ENCODE assay signal across 10 cellular contexts in genomic region chr2:86790134-86790827, GRCh38. TPM values are rescaled to one million over a fixed set of nuclear protein-coding genes. Genes with fewer than 3 reads are reported as not detected.
DNase-seq lines count a peak whose midpoint lies in the region; ATAC-seq and TF ChIP-seq lines count a peak whose summit lies in the region.
"Had no signal": no experiment of that assay in that cellular context is flagged by ENCODE, and none has a peak within 500 bp of the region (broad histone marks: within the 10 kb centered on the region; RNA-seq: fewer than 3 reads in every experiment).

No MANE protein-coding gene starts in this region.

- H3K4me3 Mint-ChIP-seq in activated naive CD4-positive, alpha-beta T cell treated with anti-CD3 and anti-CD28 coated beads, Interleukin-2, amount 50 U/mL, for 24 hours: peak overlapping the region; percentile 87
- H3K4me3 Mint-ChIP-seq in activated T-helper 17 cell treated with anti-CD3 and anti-CD28 coated beads, Interleukin-2, amount 50 U/mL, for 72 hours: peak overlapping the region; percentile 76

- no peak overlapping the region for H3K27ac Mint-ChIP-seq in activated naive CD4-positive, alpha-beta T cell treated with anti-CD3 and anti-CD28 coated beads, Interleukin-2, amount 50 U/mL, for 24 hours
- H3K27ac Mint-ChIP-seq in activated T-helper 17 cell treated with anti-CD3 and anti-CD28 coated beads, Interleukin-2, amount 50 U/mL, for 72 hours: no peak overlapping the region

- H3K9me3 ChIP-seq in left lung: no peaks in the 10 kb centered on the region
- H3K9me3 ChIP-seq in thymus (ENCODE audit: control insufficient read depth): no peaks in the 10 kb centered on the region

- peaks cover 4% of the 10 kb centered on the region for H3K36me3 Mint-ChIP-seq in activated naive CD4-positive, alpha-beta T cell treated with anti-CD3 and anti-CD28 coated beads, Interleukin-2, amount 50 U/mL, for 24 hours
- no peaks in the 10 kb centered on the region for H3K36me3 Mint-ChIP-seq in activated T-helper 17 cell treated with anti-CD3 and anti-CD28 coated beads, Interleukin-2, amount 50 U/mL, for 72 hours (ENCODE audit: low read depth)

- H3K9me3 Mint-ChIP-seq in activated naive CD4-positive, alpha-beta T cell treated with anti-CD3 and anti-CD28 coated beads, Interleukin-2, amount 50 U/mL, for 24 hours: peaks cover 5% of the 10 kb centered on the region
- H3K9me3 Mint-ChIP-seq in activated T-helper 17 cell treated with anti-CD3 and anti-CD28 coated beads, Interleukin-2, amount 50 U/mL, for 72 hours: peaks cover 4% of the 10 kb centered on the region

- peaks cover 44% of the 10 kb centered on the region for H3K27me3 Mint-ChIP-seq in activated naive CD4-positive, alpha-beta T cell treated with anti-CD3 and anti-CD28 coated beads, Interleukin-2, amount 50 U/mL, for 24 hours
- H3K27me3 Mint-ChIP-seq in activated T-helper 17 cell treated with anti-CD3 and anti-CD28 coated beads, Interleukin-2, amount 50 U/mL, for 72 hours: peaks cover 50% of the 10 kb centered on the region

- DNase-seq in activated naive CD4-positive, alpha-beta T cell treated with anti-CD3 and anti-CD28 coated beads, Interleukin-2, amount 50 U/mL, for 16 hours: no peak
- DNase-seq in left lung: no peak
- DNase-seq in head of caudate nucleus: no peak
- DNase-seq in iPS-NIHi7 (ENCODE audit: extremely low spot score): no peak
- DNase-seq: activated gamma-delta T cell treated with Interleukin-2 at 50 U/mL for 16 hours had no signal

- H3K36me3 ChIP-seq in left lung (no peaks in the 10 kb centered on the region), thymus (ENCODE audit: control insufficient read depth, insufficient read depth) (peaks cover 30% of the 10 kb centered on the region)

- peak; percentile 11 for ATAC-seq in activated T-helper 17 cell treated with anti-CD3 and anti-CD28 coated beads, Interleukin-2, amount 50 U/mL, for 72 hours (replicated peaks)
- peak; percentile 46 for ATAC-seq in left lung
- ATAC-seq in GM21526 (IDR thresholded peaks at IDR 0.05; ENCODE audit: low FRiP score, unreplicated experiment): no peak

- 4% methylated on average over 55 of the region's 55 CpGs for WGBS in thymus

- intact Hi-C loops in left lung (cut with DNase I): no loop called here
- intact Hi-C loops in head of caudate nucleus (cut with DNase I): no loop called here

- TF ChIP-seq CTCF in left lung (IDR thresholded peaks at IDR 0.05): no peak

- H3K27me3 ChIP-seq in left lung: peaks cover 53 to 75% of the 10 kb centered on the region in 2 donors
- no peaks in the 10 kb centered on the region for H3K27me3 ChIP-seq in thymus (ENCODE audit: control insufficient read depth, insufficient read depth)

- H3K4me1 ChIP-seq in left lung (peaks cover 19 to 30% of the 10 kb centered on the region in 2 donors), thymus (ENCODE audit: control insufficient read depth, insufficient read depth, low read length) (peaks cover 36% of the 10 kb centered on the region)

- H3K4me3 ChIP-seq in left lung (peak overlapping the region in 1 of 2 donors; percentile 22), thymus (ENCODE audit: low read length) (peak overlapping the region; percentile 78)

- peak overlapping the region in 1 of 2 donors; percentile 28 for H3K27ac ChIP-seq in left lung
- H3K27ac ChIP-seq in thymus (ENCODE audit: low read depth): peak overlapping the region; percentile 96
- H3K27ac ChIP-seq: C4-2B had no signal

- H3K4me1 Mint-ChIP-seq in activated naive CD4-positive, alpha-beta T cell treated with anti-CD3 and anti-CD28 coated beads, Interleukin-2, amount 50 U/mL, for 24 hours: peaks cover 24% of the 10 kb centered on the region
- peaks cover 15% of the 10 kb centered on the region for H3K4me1 Mint-ChIP-seq in activated T-helper 17 cell treated with anti-CD3 and anti-CD28 coated beads, Interleukin-2, amount 50 U/mL, for 72 hours

RNA-seq across cellular contexts. Expression of gene CD8A, which starts 0.4 kb away (rescaled TPM):
- total RNA-seq in activated T-helper 17 cell treated with anti-CD3 and anti-CD28 coated beads, Interleukin-2, amount 50 U/mL, for 72 hours: 1 to 10 TPM in 1 of 2 donors, under 1 TPM in 1; 0.80 to 2.7 TPM
- total RNA-seq in left lung: 1 to 10 TPM; 1.5 to 9.1 TPM
- polyA plus RNA-seq in thymus: 242 TPM
